Comparison of ENCODE assay signal across 9 cellular contexts in genomic region chrX:11341274-11342256, GRCh38. TPM values are rescaled to one million over a fixed set of nuclear protein-coding genes. Genes with fewer than 3 reads are reported as not detected.
A peak's percentile ranks its signal among the peaks of the same experiment; 100 is the strongest.
DNase-seq lines count a peak whose midpoint lies in the region; ATAC-seq and TF ChIP-seq lines count a peak whose summit lies in the region.
"Had no signal": no experiment of that assay in that cellular context is flagged by ENCODE, and none has a peak within 500 bp of the region (broad histone marks: within the 10 kb centered on the region; RNA-seq: fewer than 3 reads in every experiment).

No MANE protein-coding gene starts in this region.

- TF ChIP-seq CTCF in OCI-LY3 (IDR thresholded peaks at IDR 0.05; ENCODE audit: low read depth, low read length): no peak

- no peak overlapping the region for H3K27ac ChIP-seq in OCI-LY3 (ENCODE audit: low read length)
- no peak overlapping the region for H3K27ac ChIP-seq in CD8-positive, alpha-beta memory T cell (ENCODE audit: low read depth, low read length)

- ATAC-seq in HG02870 (IDR thresholded peaks at IDR 0.05; ENCODE audit: unreplicated experiment): peak; percentile 53

- H3K4me3 ChIP-seq in OCI-LY3 (ENCODE audit: low read length): no peak overlapping the region
- no peak overlapping the region for H3K4me3 ChIP-seq in CD8-positive, alpha-beta memory T cell (ENCODE audit: low read length)

- H3K9ac ChIP-seq in OCI-LY3 (ENCODE audit: low read length): no peak overlapping the region

- H3K36me3 Mint-ChIP-seq in CD8-positive, alpha-beta memory T cell: no peaks in the 10 kb centered on the region

- DNase-seq in NCI-H748 (lab: John Stamatoyannopoulos, UW; ENCODE audit: unreplicated experiment) (peak; percentile 15), NCI-H748 treated with DMSO at 0.1 percent for 48 hours (lab: John Stamatoyannopoulos, UW) (no peak), fibroblast of peridontal ligament (ENCODE audit: extremely low read depth) (peak; percentile 79), renal cortical epithelial cell (ENCODE audit: low read depth) (peak; percentile 90)
- no peak for DNase-seq in stimulated activated CD8-positive, alpha-beta memory T cell treated with anti-CD3 and anti-CD28 coated beads, Interleukin-4, amount 100 ng/mL, for 48 hours
- no peak for DNase-seq in CD8-positive, alpha-beta memory T cell

- peak overlapping the region; percentile 7; the same call in 1 of the 2 replicates for H3K4me2 ChIP-seq in OCI-LY3 (ENCODE audit: low read length)

- H3K4me1 Mint-ChIP-seq in CD8-positive, alpha-beta memory T cell: no peaks in the 10 kb centered on the region

- no peaks in the 10 kb centered on the region for H3K36me3 ChIP-seq in OCI-LY3 (replicated peaks; ENCODE audit: low read depth, low read length)
- no peaks in the 10 kb centered on the region for H3K36me3 ChIP-seq in CD8-positive, alpha-beta memory T cell (ENCODE audit: insufficient read depth, low read length)

- no peaks in the 10 kb centered on the region for H3K79me2 ChIP-seq in OCI-LY3 (ENCODE audit: low read length)

- no peak overlapping the region for H2AFZ ChIP-seq in OCI-LY3 (ENCODE audit: low read depth, low read length)

- H3K4me3 Mint-ChIP-seq in CD8-positive, alpha-beta memory T cell: no peak overlapping the region

- CTCF ChIA-PET in CD8-positive, alpha-beta memory T cell (lab: Charles Lee): no interaction called here

- no peaks in the 10 kb centered on the region for H3K9me3 ChIP-seq in OCI-LY3 (ENCODE audit: insufficient read depth, low read length)
- no peaks in the 10 kb centered on the region for H3K9me3 ChIP-seq in CD8-positive, alpha-beta memory T cell (ENCODE audit: low read length)

- peaks cover 0 to 5% of the 10 kb centered on the region in 2 donors for H3K27me3 Mint-ChIP-seq in CD8-positive, alpha-beta memory T cell

- H3K9me3 Mint-ChIP-seq in CD8-positive, alpha-beta memory T cell: peaks cover 0 to 7% (median 3%) of the 10 kb centered on the region in 5 donors

- H3K27ac Mint-ChIP-seq in CD8-positive, alpha-beta memory T cell: no peak overlapping the region

- H4K20me1 ChIP-seq in OCI-LY3 (ENCODE audit: insufficient read depth, low read length): no peaks in the 10 kb centered on the region

- no peaks in the 10 kb centered on the region for H3K27me3 ChIP-seq in OCI-LY3 (ENCODE audit: low read depth, low read length)
- no peaks in the 10 kb centered on the region for H3K27me3 ChIP-seq in CD8-positive, alpha-beta memory T cell (ENCODE audit: insufficient read depth, low read length, poor library complexity, severe bottlenecking)

- H3K4me1 ChIP-seq in OCI-LY3 (ENCODE audit: low read length): peaks cover 7% of the 10 kb centered on the region
- no peaks in the 10 kb centered on the region for H3K4me1 ChIP-seq in CD8-positive, alpha-beta memory T cell (ENCODE audit: insufficient read depth, low read length)

- POLR2A ChIA-PET in CD8-positive, alpha-beta memory T cell (lab: Charles Lee): no interaction called here

RNA-seq across cellular contexts. Expression of gene AMELX, which starts 48.4 kb away (rescaled TPM):
- total RNA-seq in renal cortical epithelial cell: not detected in 2 replicates
- total RNA-seq in CD8-positive, alpha-beta memory T cell: not detected
- polyA plus RNA-seq in CD8-positive, alpha-beta memory T cell: not detected
- polyA plus RNA-seq: AG04450 had no signal

Comparison
In these comparisons a context has a peak if more than half of its experiments do, and no peak if none do; other contexts are left out.
1. DNase-seq: peak in NCI-H748 (single experiment), fibroblast of peridontal ligament (single experiment) and renal cortical epithelial cell (single experiment); none in NCI-H748 treated with DMSO at 0.1 percent for 48 hours (single experiment), stimulated activated CD8-positive, alpha-beta memory T cell treated with anti-CD3 and anti-CD28 coated beads, Interleukin-4, amount 100 ng/mL, for 48 hours (single experiment) and CD8-positive, alpha-beta memory T cell (0 of 5).